Comparison of ENCODE assay signal across 8 cellular contexts in the genomic region with DNA sequence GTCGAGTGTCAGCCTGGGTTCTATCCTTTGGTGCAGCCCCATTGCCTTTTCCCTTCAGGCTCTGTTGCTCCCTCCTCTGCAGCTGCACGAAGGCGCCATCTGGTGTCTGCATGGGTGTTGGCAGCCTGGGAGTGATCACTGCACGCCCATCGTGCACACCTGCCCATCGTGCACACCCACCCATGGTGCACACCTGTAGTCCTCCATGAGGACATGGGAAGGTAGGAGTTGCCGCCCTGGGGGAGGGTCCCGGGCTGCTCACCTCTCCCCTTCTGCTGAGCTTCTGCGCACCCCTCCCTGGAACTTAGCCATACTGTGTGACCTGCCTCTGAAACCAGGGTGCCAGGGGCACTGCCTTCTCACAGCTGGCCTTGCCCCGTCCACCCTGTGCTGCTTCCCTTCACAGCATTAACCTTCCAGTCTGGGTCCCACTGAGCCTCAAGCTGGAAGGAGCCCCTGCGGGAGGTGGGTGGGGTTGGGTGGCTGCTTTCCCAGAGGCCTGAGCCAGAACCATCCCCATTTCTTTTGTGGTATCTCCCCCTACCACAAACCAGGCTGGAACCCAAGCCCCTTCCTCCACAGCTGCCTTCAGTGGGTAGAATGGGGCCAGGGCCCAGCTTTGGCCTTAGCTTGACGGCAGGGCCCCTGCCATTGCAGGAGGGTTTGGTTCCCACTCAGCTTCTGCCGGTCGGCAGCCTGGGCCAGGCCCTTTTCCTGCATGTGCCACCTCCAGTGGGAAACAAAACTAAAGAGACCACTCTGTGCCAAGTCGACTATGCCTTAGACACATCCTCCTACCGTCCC. TPM values are rescaled to one million over a fixed set of nuclear protein-coding genes. Genes with fewer than 3 reads are reported as not detected.
DNase-seq lines count a peak whose midpoint lies in the region; ATAC-seq and TF ChIP-seq lines count a peak whose summit lies in the region.

No MANE protein-coding gene starts in this region.

- peak overlapping the region; percentile 68 for H3K27ac Mint-ChIP-seq in activated T-cell treated with anti-CD3 and anti-CD28 coated beads, Interleukin-2, amount 50 U/mL, for 24 hours

- no peaks in the 10 kb centered on the region for H3K9me3 Mint-ChIP-seq in activated T-cell treated with anti-CD3 and anti-CD28 coated beads, Interleukin-2, amount 50 U/mL, for 24 hours

- H3K27ac ChIP-seq in Peyer's patch = no peak overlapping the region
- H3K27ac ChIP-seq in testis = no peak overlapping the region

- TF ChIP-seq CTCF in Peyer's patch (IDR thresholded peaks at IDR 0.05) (peak; percentile 67 to 92 (median 90)), testis (IDR thresholded peaks at IDR 0.05) (peak; percentile 65 to 80 (median 75))

- H3K36me3 ChIP-seq in Peyer's patch (peaks cover 0 to 63% (median 0%) of the 10 kb centered on the region in 3 donors), testis (ENCODE audit: low read depth, missing control alignments) (no peaks in the 10 kb centered on the region)

- WGBS in testis, 2 donors = 64 to 77% methylated on average over 5 to 16 of the region's 16 CpGs

- H3K4me1 ChIP-seq in Peyer's patch (peaks cover 0 to 4% (median 0%) of the 10 kb centered on the region in 4 donors), testis (peaks cover 18% of the 10 kb centered on the region)

- intact Hi-C loops in testis (cut with DNase I; ENCODE audit: low total_unique reads) = no loop called here

- H3K9me3 ChIP-seq in Peyer's patch (no peaks in the 10 kb centered on the region), testis (no peaks in the 10 kb centered on the region)

- no peak for ATAC-seq in GM18517 (IDR thresholded peaks at IDR 0.05; ENCODE audit: unreplicated experiment)

- H3K27me3 Mint-ChIP-seq in activated T-cell treated with anti-CD3 and anti-CD28 coated beads, Interleukin-2, amount 50 U/mL, for 24 hours = no peaks in the 10 kb centered on the region

- no peak overlapping the region for H3K4me3 ChIP-seq in Peyer's patch
- no peak overlapping the region for H3K4me3 ChIP-seq in testis

- H3K4me1 Mint-ChIP-seq in activated T-cell treated with anti-CD3 and anti-CD28 coated beads, Interleukin-2, amount 50 U/mL, for 24 hours (ENCODE audit: low read depth) = peaks cover 4% of the 10 kb centered on the region

- TF ChIP-seq POLR2A in Peyer's patch (IDR thresholded peaks at IDR 0.05) = no peak
- no peak for TF ChIP-seq POLR2A in testis (IDR thresholded peaks at IDR 0.05)

- no peak overlapping the region for H3K4me3 Mint-ChIP-seq in activated T-cell treated with anti-CD3 and anti-CD28 coated beads, Interleukin-2, amount 50 U/mL, for 24 hours

- peak; percentile 69 for DNase-seq in EH (ENCODE audit: low read depth)
- DNase-seq in HK-2 (ENCODE audit: unreplicated experiment) = peak; percentile 74
- peak; percentile 66 to 88 (median 82) for DNase-seq in Peyer's patch
- DNase-seq in activated T-cell treated with anti-CD3 and anti-CD28 coated beads, Interleukin-2, amount 50 U/mL, for 24 hours = peak; percentile 87
- DNase-seq in fibroblast of gingiva (ENCODE audit: low read depth) = peak; percentile 39
- peak in 53 of 56 donors; percentile 14 to 86 (median 57) for DNase-seq in nucleus accumbens (lab: John Stamatoyannopoulos, UW)
- peak; percentile 75 for DNase-seq in testis

- peaks cover 69% of the 10 kb centered on the region for H3K36me3 Mint-ChIP-seq in activated T-cell treated with anti-CD3 and anti-CD28 coated beads, Interleukin-2, amount 50 U/mL, for 24 hours (ENCODE audit: low read depth)

- no peaks in the 10 kb centered on the region for H3K27me3 ChIP-seq in Peyer's patch
- no peaks in the 10 kb centered on the region for H3K27me3 ChIP-seq in testis

RNA-seq across cellular contexts. Expression of a gene that starts 2.9 kb away (rescaled TPM):
- total RNA-seq in Peyer's patch (1 to 10 TPM; 2.4 to 5.3 (median 3.8) TPM), testis (1 to 10 TPM in 1 of 2 donors, under 1 TPM in 1; 0.62 to 1.7 TPM)
- 0.36 TPM for polyA plus RNA-seq in testis (ENCODE audit: insufficient read depth, low read depth, low replicate concordance)

RNA-seq across cellular contexts. Expression of a gene that starts 7.9 kb away (rescaled TPM):
- 100 to 1,000 TPM in 1 of 4 donors, 10 to 100 TPM in 3; 62.0 to 106 (median 79.9) TPM for total RNA-seq in Peyer's patch
- 10 to 100 TPM; 13.2 to 14.2 TPM for total RNA-seq in testis
- 49.1 TPM for polyA plus RNA-seq in testis (ENCODE audit: insufficient read depth, low read depth, low replicate concordance)

RNA-seq across cellular contexts. Expression of a gene that starts 15.2 kb away (rescaled TPM):
- total RNA-seq in Peyer's patch = 10 to 100 TPM in 1 of 4 donors, 1 to 10 TPM in 3; 3.6 to 19.0 (median 4.6) TPM
- 10 to 100 TPM; 20.6 to 25.3 TPM for total RNA-seq in testis
- polyA plus RNA-seq in testis (ENCODE audit: insufficient read depth, low read depth, low replicate concordance) = 12.9 TPM

RNA-seq across cellular contexts. Expression of a gene that starts 35.7 kb away (rescaled TPM):
- total RNA-seq in Peyer's patch (10 to 100 TPM; 26.4 to 60.2 (median 35.5) TPM), testis (10 to 100 TPM; 47.7 to 50.5 TPM)
- 66.8 TPM for polyA plus RNA-seq in testis (ENCODE audit: insufficient read depth, low read depth, low replicate concordance)

RNA-seq across cellular contexts. Expression of a gene that starts 39.7 kb away (rescaled TPM):
- total RNA-seq in Peyer's patch = 10 to 100 TPM; 10.7 to 83.3 (median 33.6) TPM
- 10 to 100 TPM; 64.3 to 68.4 TPM for total RNA-seq in testis
- 46.7 TPM for polyA plus RNA-seq in testis (ENCODE audit: insufficient read depth, low read depth, low replicate concordance)

Comparison
In these comparisons a context has a peak if more than half of its experiments do, and no peak if none do; other contexts are left out.
1. RNA of a gene that starts 7.9 kb away (total RNA-seq): 62.0 to 106 TPM in Peyer's patch; 13.2 to 14.2 TPM in testis; every median in the first group is over 4 times any median in the second.
2. Peak in every context shown above with its lines, with median percentiles within 50 percentile points of each other: DNase-seq.